1 cellular context compared by ENCODE assay signal in genomic region chr13:40599146-40599545, GRCh38.
TF ChIP-seq lines count a peak whose summit lies in the region.

No MANE protein-coding gene starts in this region.

TF ChIP-seq in GM23338, 12 proteins besides CTCF, POLR2A, EP300 and RAD21 (continued from another document):
- TF ChIP-seq ZNF462 (CRISPR knock-in tag; IDR thresholded peaks at IDR 0.05) (no peak), CREB1 (CRISPR knock-in tag; IDR thresholded peaks at IDR 0.05; ENCODE audit: low read depth) (no peak), EZH2phosphoT487 (IDR thresholded peaks at IDR 0.05; ENCODE audit: unreplicated experiment) (no peak), NANOG (IDR thresholded peaks at IDR 0.05; ENCODE audit: borderline replicate concordance) (no peak)
